Comparison of ENCODE assay signal across 28 cellular contexts in genomic region chrX:124093222-124093621, GRCh38.
"Had no signal": no experiment of that assay in that cellular context is flagged by ENCODE, and none has a peak within 500 bp of the region (broad histone marks: within the 10 kb centered on the region; RNA-seq: fewer than 3 reads in every experiment).

No MANE protein-coding gene starts in this region.

- H3K9ac ChIP-seq: neural progenitor cell, parathyroid adenoma had no signal

- DNase-seq: occipital lobe; ovary; posterior cingulate gyrus; psoas muscle; right cardiac atrium; right lobe of liver; sigmoid colon; small intestine; stimulated activated CD4-positive, alpha-beta T cell treated with anti-CD3 and anti-CD28 coated beads, Interleukin-15, amount 100 ng/mL, for 24 hours; stimulated activated CD4-positive, alpha-beta T cell treated with anti-CD3 and anti-CD28 coated beads, Interleukin-2, amount 100 ng/mL, for 24 hours; stimulated activated CD4-positive, alpha-beta T cell treated with anti-CD3 and anti-CD28 coated beads, Interleukin-2, amount 100 ng/mL, for 48 hours; stimulated activated CD4-positive, alpha-beta T cell treated with anti-CD3 and anti-CD28 coated beads, Interleukin-4, amount 100 ng/mL, for 24 hours; stimulated activated naive B cell treated with anti-CD40 and anti-IgM and Interleukin-4, amounts not matched to agents 10 μg/mL and 1 μg/mL and 100 μg/mL, for 72 hours; stimulated activated naive CD4-positive, alpha-beta T cell treated with Interleukin-2 at 50 U/mL for 16 hours; stomach; thyroid gland; trophoblast cell; upper lobe of left lung had no signal

- H3K27me3 ChIP-seq: neural progenitor cell, ovary, right lobe of liver, sigmoid colon, stomach, thyroid gland, tibial nerve, upper lobe of left lung, vagina had no signal

- H3K4me1 ChIP-seq: neural progenitor cell, parathyroid adenoma, psoas muscle, right lobe of liver, stomach, thyroid gland, tibial nerve, upper lobe of left lung, vagina had no signal

- H3K79me2 ChIP-seq: parathyroid adenoma had no signal

- H3K27me3 Mint-ChIP-seq: progenitor cell of endocrine pancreas; stimulated activated naive B cell treated with anti-CD40 and anti-IgM and Interleukin-4, amounts not matched to agents 10 μg/mL and 1 μg/mL and 100 μg/mL, for 72 hours; stimulated activated naive CD8-positive, alpha-beta T cell treated with anti-CD3 and anti-CD28 coated beads, Interleukin-15, Interleukin-2, amounts not matched to agents 100 ng/mL and 50 ng/mL, for 24 hours had no signal

- H3K9me3 ChIP-seq: ovary, psoas muscle, right lobe of liver, sigmoid colon, stomach, thoracic aorta, thyroid gland, tibial nerve, upper lobe of left lung, vagina had no signal

- H3K4me3 Mint-ChIP-seq: nephron; neural progenitor cell; stimulated activated effector memory CD8-positive, alpha-beta T cell treated with anti-CD3 and anti-CD28 coated beads, Interleukin-12 subunit alpha, Interleukin-12 subunit beta, amount 100 ng/mL, for 72 hours; stimulated activated naive B cell treated with anti-CD40 and anti-IgM and Interleukin-4, amounts not matched to agents 10 μg/mL and 1 μg/mL and 100 μg/mL, for 72 hours; stimulated activated naive CD8-positive, alpha-beta T cell treated with anti-CD3 and anti-CD28 coated beads, Interleukin-15, Interleukin-2, amounts not matched to agents 100 ng/mL and 50 ng/mL, for 24 hours had no signal

- H3K9me3 Mint-ChIP-seq: nephron; neural progenitor cell; stimulated activated effector memory CD8-positive, alpha-beta T cell treated with anti-CD3 and anti-CD28 coated beads, Interleukin-12 subunit alpha, Interleukin-12 subunit beta, amount 100 ng/mL, for 72 hours; stimulated activated naive B cell treated with anti-CD40 and anti-IgM and Interleukin-4, amounts not matched to agents 10 μg/mL and 1 μg/mL and 100 μg/mL, for 72 hours; stimulated activated naive CD8-positive, alpha-beta T cell treated with anti-CD3 and anti-CD28 coated beads, Interleukin-15, Interleukin-2, amounts not matched to agents 100 ng/mL and 50 ng/mL, for 24 hours had no signal

- H3K36me3 ChIP-seq: ovary had no signal

- H2AFZ ChIP-seq: neural progenitor cell, parathyroid adenoma had no signal

- FAIRE-seq: small intestine, urothelium cell line had no signal

- H3K4me2 ChIP-seq: neural progenitor cell had no signal

- H3K27ac ChIP-seq: neural progenitor cell, ovary, parathyroid adenoma, psoas muscle, right lobe of liver, sigmoid colon, stomach, thoracic aorta, thyroid gland, tibial nerve, upper lobe of left lung, vagina had no signal

- H3K27ac Mint-ChIP-seq: nephron; neural progenitor cell; progenitor cell of endocrine pancreas; stimulated activated effector memory CD8-positive, alpha-beta T cell treated with anti-CD3 and anti-CD28 coated beads, Interleukin-12 subunit alpha, Interleukin-12 subunit beta, amount 100 ng/mL, for 72 hours; stimulated activated naive B cell treated with anti-CD40 and anti-IgM and Interleukin-4, amounts not matched to agents 10 μg/mL and 1 μg/mL and 100 μg/mL, for 72 hours; stimulated activated naive CD8-positive, alpha-beta T cell treated with anti-CD3 and anti-CD28 coated beads, Interleukin-15, Interleukin-2, amounts not matched to agents 100 ng/mL and 50 ng/mL, for 24 hours had no signal

- H3K4me3 ChIP-seq: neural progenitor cell, ovary, psoas muscle, right lobe of liver, sigmoid colon, stomach, thoracic aorta, thyroid gland, tibial nerve, upper lobe of left lung, vagina had no signal

- H3K4me1 Mint-ChIP-seq: nephron; neural progenitor cell; stimulated activated effector memory CD8-positive, alpha-beta T cell treated with anti-CD3 and anti-CD28 coated beads, Interleukin-12 subunit alpha, Interleukin-12 subunit beta, amount 100 ng/mL, for 72 hours; stimulated activated naive B cell treated with anti-CD40 and anti-IgM and Interleukin-4, amounts not matched to agents 10 μg/mL and 1 μg/mL and 100 μg/mL, for 72 hours had no signal

- ATAC-seq: psoas muscle; right cardiac atrium; right lobe of liver; stimulated activated effector memory CD8-positive, alpha-beta T cell treated with anti-CD3 and anti-CD28 coated beads, Interleukin-12 subunit alpha, Interleukin-12 subunit beta, amount 100 ng/mL, for 72 hours; stimulated activated naive B cell treated with anti-CD40 and anti-IgM and Interleukin-4, amounts not matched to agents 10 μg/mL and 1 μg/mL and 100 μg/mL, for 72 hours had no signal
